ENCODE assay signal across 31 cellular contexts in genomic region chrX:150605603-150606002, GRCh38.
"Had no signal": no experiment of that assay in that cellular context is flagged by ENCODE, and none has a peak within 500 bp of the region (broad histone marks: within the 10 kb centered on the region; RNA-seq: fewer than 3 reads in every experiment).

No MANE protein-coding gene starts in this region.

- ATAC-seq: activated CD4-positive, CD25-positive, alpha-beta regulatory T cell treated with anti-CD3 and anti-CD28 coated beads, Interleukin-2, amount 50 U/mL, for 24 hours; effector memory CD8-positive, alpha-beta T cell; heart left ventricle; left ventricle myocardium superior; sciatic nerve; T-helper 17 cell had no signal

- H3K4me1 ChIP-seq: ascending aorta, heart left ventricle had no signal

- H3K27ac ChIP-seq: ascending aorta, cardiac muscle cell, coronary artery, dorsolateral prefrontal cortex, heart left ventricle, skin epidermis, thoracic aorta, WERI-Rb-1 had no signal

- H3K9me3 ChIP-seq: ascending aorta, heart left ventricle, ovary, thoracic aorta had no signal

- H3K27me3 ChIP-seq: ascending aorta, cardiac muscle cell, heart left ventricle, ovary had no signal

- H3K36me3 ChIP-seq: cardiac muscle cell, ovary, thoracic aorta, WERI-Rb-1 had no signal

- H3K4me3 ChIP-seq: ascending aorta, cardiac muscle cell, coronary artery, dorsolateral prefrontal cortex, heart left ventricle, ovary, skin epidermis, thoracic aorta had no signal

- DNase-seq: activated CD4-positive, alpha-beta memory T cell treated with anti-CD3 and anti-CD28 coated beads for 36 hours; activated CD4-positive, alpha-beta T cell treated with anti-CD3 and anti-CD28 coated beads, Interleukin-2, amount 10 ng/mL, durations not matched to agents 24 days and 14 days; activated CD8-positive, alpha-beta memory T cell treated with anti-CD3 and anti-CD28 coated beads, Interleukin-2, amount 50 U/mL, for 4 hours; activated effector memory CD4-positive, alpha-beta T cell treated with anti-CD3 and anti-CD28 coated beads, Interleukin-2, amount 50 U/mL, for 16 hours; activated naive CD4-positive, alpha-beta T cell treated with anti-CD3 and anti-CD28 coated beads for 36 hours; activated naive CD8-positive, alpha-beta T cell treated with anti-CD3 and anti-CD28 coated beads for 36 hours; activated T-cell treated with anti-CD3 and anti-CD28 coated beads, Interleukin-2, amount 50 U/mL, for 1 hour; cerebellar nuclear complex; dorsolateral prefrontal cortex; effector memory CD8-positive, alpha-beta T cell; foreskin fibroblast; heart left ventricle; kidney glomerular epithelial cell; left ventricle myocardium superior; mammary epithelial cell; naive B cell; nephron progenitor cell; ovary; stimulated activated CD4-positive, alpha-beta T cell treated with anti-CD3 and anti-CD28 coated beads, Interleukin-12 subunit alpha, Interleukin-12 subunit beta, amount 100 ng/mL, for 4 hours; stimulated activated CD4-positive, alpha-beta T cell treated with anti-CD3 and anti-CD28 coated beads, Interleukin-4, amount 100 ng/mL, for 1 hour; T-helper 17 cell; T1000; trophoblast cell; WERI-Rb-1 had no signal
